ENCODE assay signal across 1 cellular context in the genomic region with DNA sequence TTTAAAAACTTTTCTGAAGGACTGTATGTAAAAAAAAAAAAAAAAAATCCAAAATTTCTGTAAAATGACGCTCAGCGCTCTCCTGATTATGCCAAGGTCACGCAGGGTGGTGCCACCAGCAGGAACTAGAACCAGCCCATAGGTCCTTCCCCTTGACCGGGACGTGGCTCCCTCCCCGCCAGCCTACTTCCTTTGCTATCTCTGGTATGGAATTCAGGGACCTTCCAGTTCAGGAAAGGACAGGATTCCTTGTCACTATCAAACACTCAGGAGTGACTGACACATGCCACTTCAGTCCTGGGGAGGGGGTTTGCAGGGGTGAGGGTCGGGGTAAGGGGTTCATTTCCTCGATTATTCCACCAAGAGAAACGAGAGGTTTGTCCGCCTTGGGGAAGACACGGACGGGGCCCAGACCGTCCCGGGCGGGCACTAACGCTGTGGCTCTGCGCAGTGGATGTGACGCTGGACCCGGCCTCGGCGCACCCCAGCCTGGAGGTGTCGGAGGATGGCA.
TF ChIP-seq lines count a peak whose summit lies in the region.

No MANE protein-coding gene starts in this region.

TF ChIP-seq in neural cell, 6 proteins besides CTCF, POLR2A, EP300 and RAD21 (continued from another document):
- TF ChIP-seq REST (IDR thresholded peaks at IDR 0.05; ENCODE audit: borderline replicate concordance) (no peak), EZH2 (IDR thresholded peaks at IDR 0.05; ENCODE audit: borderline replicate concordance, insufficient read depth, low read length, poor library complexity, severe bottlenecking) (no peak)
